ENCODE assay signal across 1 cellular context in the genomic region with DNA sequence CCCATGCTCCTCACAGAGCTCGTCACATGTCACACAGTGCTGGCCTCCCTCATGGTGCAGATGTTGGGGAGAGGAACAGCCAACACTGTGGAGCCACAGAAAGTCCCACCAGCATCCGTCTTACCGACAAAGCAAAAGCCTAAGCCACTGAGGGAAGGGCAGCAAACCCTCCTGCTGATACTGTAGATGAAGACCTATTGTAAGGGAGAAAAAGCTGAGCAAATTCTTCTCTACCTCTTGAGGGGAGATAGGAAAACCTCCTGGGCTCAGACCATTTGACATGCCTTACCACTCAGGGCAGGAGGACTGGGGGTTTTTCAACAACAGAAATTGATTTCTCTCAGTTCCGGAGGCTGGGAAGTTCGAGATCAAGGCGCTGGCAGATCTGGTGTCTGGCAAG.
TF ChIP-seq lines count a peak whose summit lies in the region.

No MANE protein-coding gene starts in this region.

TF ChIP-seq in SK-N-SH, 30 proteins besides CTCF, POLR2A, EP300 and RAD21 (continued from another document):
- TF ChIP-seq, protein P1, sequence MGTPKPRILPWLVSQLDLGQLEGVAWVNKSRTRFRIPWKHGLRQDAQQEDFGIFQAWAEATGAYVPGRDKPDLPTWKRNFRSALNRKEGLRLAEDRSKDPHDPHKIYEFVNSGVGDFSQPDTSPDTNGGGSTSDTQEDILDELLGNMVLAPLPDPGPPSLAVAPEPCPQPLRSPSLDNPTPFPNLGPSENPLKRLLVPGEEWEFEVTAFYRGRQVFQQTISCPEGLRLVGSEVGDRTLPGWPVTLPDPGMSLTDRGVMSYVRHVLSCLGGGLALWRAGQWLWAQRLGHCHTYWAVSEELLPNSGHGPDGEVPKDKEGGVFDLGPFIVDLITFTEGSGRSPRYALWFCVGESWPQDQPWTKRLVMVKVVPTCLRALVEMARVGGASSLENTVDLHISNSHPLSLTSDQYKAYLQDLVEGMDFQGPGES (IDR thresholded peaks at IDR 0.05; ENCODE audit: low read depth, low read length), result no peak
- no peak for TF ChIP-seq FOXJ3 (CRISPR knock-in tag; IDR thresholded peaks at IDR 0.05)
- TF ChIP-seq, protein P2, sequence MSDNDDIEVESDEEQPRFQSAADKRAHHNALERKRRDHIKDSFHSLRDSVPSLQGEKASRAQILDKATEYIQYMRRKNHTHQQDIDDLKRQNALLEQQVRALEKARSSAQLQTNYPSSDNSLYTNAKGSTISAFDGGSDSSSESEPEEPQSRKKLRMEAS (IDR thresholded peaks at IDR 0.05; ENCODE audit: low read depth), result no peak
- TF ChIP-seq, protein P3, sequence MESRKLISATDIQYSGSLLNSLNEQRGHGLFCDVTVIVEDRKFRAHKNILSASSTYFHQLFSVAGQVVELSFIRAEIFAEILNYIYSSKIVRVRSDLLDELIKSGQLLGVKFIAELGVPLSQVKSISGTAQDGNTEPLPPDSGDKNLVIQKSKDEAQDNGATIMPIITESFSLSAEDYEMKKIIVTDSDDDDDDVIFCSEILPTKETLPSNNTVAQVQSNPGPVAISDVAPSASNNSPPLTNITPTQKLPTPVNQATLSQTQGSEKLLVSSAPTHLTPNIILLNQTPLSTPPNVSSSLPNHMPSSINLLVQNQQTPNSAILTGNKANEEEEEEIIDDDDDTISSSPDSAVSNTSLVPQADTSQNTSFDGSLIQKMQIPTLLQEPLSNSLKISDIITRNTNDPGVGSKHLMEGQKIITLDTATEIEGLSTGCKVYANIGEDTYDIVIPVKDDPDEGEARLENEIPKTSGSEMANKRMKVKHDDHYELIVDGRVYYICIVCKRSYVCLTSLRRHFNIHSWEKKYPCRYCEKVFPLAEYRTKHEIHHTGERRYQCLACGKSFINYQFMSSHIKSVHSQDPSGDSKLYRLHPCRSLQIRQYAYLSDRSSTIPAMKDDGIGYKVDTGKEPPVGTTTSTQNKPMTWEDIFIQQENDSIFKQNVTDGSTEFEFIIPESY (IDR thresholded peaks at IDR 0.05; ENCODE audit: borderline replicate concordance, low read depth), result no peak
- TF ChIP-seq, protein P4, sequence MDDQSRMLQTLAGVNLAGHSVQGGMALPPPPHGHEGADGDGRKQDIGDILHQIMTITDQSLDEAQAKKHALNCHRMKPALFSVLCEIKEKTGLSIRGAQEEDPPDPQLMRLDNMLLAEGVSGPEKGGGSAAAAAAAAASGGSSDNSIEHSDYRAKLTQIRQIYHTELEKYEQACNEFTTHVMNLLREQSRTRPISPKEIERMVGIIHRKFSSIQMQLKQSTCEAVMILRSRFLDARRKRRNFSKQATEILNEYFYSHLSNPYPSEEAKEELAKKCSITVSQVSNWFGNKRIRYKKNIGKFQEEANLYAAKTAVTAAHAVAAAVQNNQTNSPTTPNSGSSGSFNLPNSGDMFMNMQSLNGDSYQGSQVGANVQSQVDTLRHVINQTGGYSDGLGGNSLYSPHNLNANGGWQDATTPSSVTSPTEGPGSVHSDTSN (IDR thresholded peaks at IDR 0.05), result no peak
- no peak for TF ChIP-seq EZH2phosphoT487 (IDR thresholded peaks at IDR 0.05; ENCODE audit: borderline replicate concordance, low read depth)
